ENCODE assay signal across 8 cellular contexts in the genomic region with DNA sequence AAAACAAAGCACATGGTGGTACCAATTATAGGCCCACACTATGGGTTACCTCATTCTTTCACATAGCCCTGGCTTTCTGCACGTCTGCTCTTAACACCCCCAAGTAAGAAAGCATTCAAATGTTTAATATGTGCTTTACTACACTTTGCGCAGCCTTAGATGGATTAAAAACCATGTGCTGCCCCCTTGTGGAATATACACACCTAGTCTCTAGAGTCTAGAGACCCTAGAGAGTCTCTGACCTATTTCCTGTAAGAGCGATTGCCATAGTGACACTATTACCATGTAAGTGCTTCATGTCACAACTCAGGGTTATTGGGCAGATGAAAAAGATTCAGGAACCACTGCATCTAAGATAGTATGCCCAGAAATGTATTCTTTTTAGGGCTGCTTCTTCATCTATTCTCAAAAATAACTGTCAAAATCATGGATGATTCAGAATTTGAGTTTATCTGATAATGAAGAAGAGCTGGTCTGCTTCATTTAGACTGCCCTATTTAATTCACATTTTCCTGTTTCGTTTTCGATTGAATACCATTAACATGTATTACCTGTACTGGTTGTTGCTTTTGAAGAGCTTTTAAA.
DNase-seq lines count a peak whose midpoint lies in the region; ATAC-seq and TF ChIP-seq lines count a peak whose summit lies in the region.

No MANE protein-coding gene starts in this region.

- H3K56ac ChIP-seq in H9 (ENCODE audit: insufficient read length, low read depth, low read length) = no peak overlapping the region

- H4K8ac ChIP-seq in H9 (replicated peaks; ENCODE audit: insufficient read length, low read depth, low read length) = no peak overlapping the region

- no peaks in the 10 kb centered on the region for H3K36me3 ChIP-seq in A673 (ENCODE audit: insufficient read depth, low read length, poor library complexity, severe bottlenecking)

- H3K9me3 ChIP-seq in A673 (ENCODE audit: low read depth, low read length, poor library complexity, severe bottlenecking) = no peaks in the 10 kb centered on the region
- no peaks in the 10 kb centered on the region for H3K9me3 ChIP-seq in H9 (ENCODE audit: control insufficient read depth, low read depth, low read length)

- H3K9ac ChIP-seq in H9 (ENCODE audit: extremely low read depth, insufficient read length, low read length) = no peak overlapping the region

- H2BK120ac ChIP-seq in H9 (ENCODE audit: low read depth, low read length, poor library complexity, severe bottlenecking) = no peak overlapping the region

- H3K14ac ChIP-seq in H9 (ENCODE audit: insufficient read depth, low read length) = no peak overlapping the region

- H3K27me3 Mint-ChIP-seq in H9 (ENCODE audit: low read depth) = no peaks in the 10 kb centered on the region
- H3K27me3 Mint-ChIP-seq in natural killer cell treated with Interleukin-12 subunit alpha and Interleukin-12 subunit beta and Interleukin-15 and Interleukin-18, amount 100 ng/mL, for 72 hours = no peaks in the 10 kb centered on the region

- no peaks in the 10 kb centered on the region for H4K20me1 ChIP-seq in H9 (ENCODE audit: control insufficient read depth, insufficient read depth, insufficient read length)

- WGBS in H9 (ENCODE audit: extremely low coverage, insufficient read length, low lambda C conversion rate) = no CpG with 5 or more reads among the region's 5 CpGs

- no peak overlapping the region for H3K18ac ChIP-seq in H9 (ENCODE audit: insufficient read length, low read depth, low read length)

- H2AK5ac ChIP-seq in H9 (ENCODE audit: insufficient read length, low read length) = no peak overlapping the region

- intact Hi-C loops in A673 (cut with micrococcal nuclease; ENCODE audit: unreplicated experiment) = loop anchor here (1.0 kb wide), 1 partner anchor 744 kb away; no protein-coding TSS in a partner anchor

- H2AFZ ChIP-seq in H9 (ENCODE audit: low read length) = no peak overlapping the region

- H2BK12ac ChIP-seq in H9 (ENCODE audit: insufficient read length, low read depth, low read length) = no peak overlapping the region

- no peak overlapping the region for H3K4ac ChIP-seq in H9 (ENCODE audit: low read depth, low read length)

- peak; percentile 77 for DNase-seq in A673 (ENCODE audit: low spot score)
- peak; percentile 13 for DNase-seq in GM03348 (ENCODE audit: low spot score)
- DNase-seq in H9 = no peak
- DNase-seq in Kasumi-1 (lab: John Stamatoyannopoulos, UW) = peak; percentile 69 to 83
- peak; percentile 90 for DNase-seq in OCI-M1 (lab: John Stamatoyannopoulos, UW)
- peak; percentile 42 for DNase-seq in cerebellar cortex (ENCODE audit: low spot score)
- DNase-seq in natural killer cell treated with Interleukin-12 subunit alpha and Interleukin-12 subunit beta and Interleukin-15 and Interleukin-18, amount 100 ng/mL, for 72 hours (ENCODE audit: low spot score) = no peak
- no peak for DNase-seq in islet precursor cell

- H3K23me2 ChIP-seq in H9 (ENCODE audit: insufficient read length, low read depth, low read length, poor library complexity, severe bottlenecking) = no peaks in the 10 kb centered on the region

- no peak overlapping the region for H3K27ac Mint-ChIP-seq in H9
- no peak overlapping the region for H3K27ac Mint-ChIP-seq in natural killer cell treated with Interleukin-12 subunit alpha and Interleukin-12 subunit beta and Interleukin-15 and Interleukin-18, amount 100 ng/mL, for 72 hours

- peaks cover 0 to 6% of the 10 kb centered on the region in 2 experiments; a peak in 3 of 4 replicates for H3K4me1 Mint-ChIP-seq in H9
- H3K4me1 Mint-ChIP-seq in natural killer cell treated with Interleukin-12 subunit alpha and Interleukin-12 subunit beta and Interleukin-15 and Interleukin-18, amount 100 ng/mL, for 72 hours (ENCODE audit: low read depth in 2 of 2) = no peaks in the 10 kb centered on the region

- no TSS peak for BruUV-seq in A673 (replicated peaks; lab: Mats Ljungman, UMichigan)

- ATAC-seq in natural killer cell treated with Interleukin-12 subunit alpha and Interleukin-12 subunit beta and Interleukin-15 and Interleukin-18, amount 100 ng/mL, for 72 hours = peak; percentile 79 to 82

- no peak overlapping the region for H4K91ac ChIP-seq in H9 (ENCODE audit: insufficient read length, low read depth, low read length)

- no peak overlapping the region for H3K23ac ChIP-seq in H9 (ENCODE audit: insufficient read length, low read depth, low read length)

- no peak overlapping the region for H3K4me3 Mint-ChIP-seq in H9
- no peak overlapping the region for H3K4me3 Mint-ChIP-seq in natural killer cell treated with Interleukin-12 subunit alpha and Interleukin-12 subunit beta and Interleukin-15 and Interleukin-18, amount 100 ng/mL, for 72 hours

- no peaks in the 10 kb centered on the region for H3K36me3 Mint-ChIP-seq in H9 (ENCODE audit: insufficient read depth in 1 of 3, low read depth in 3 of 3)
- no peaks in the 10 kb centered on the region for H3K36me3 Mint-ChIP-seq in natural killer cell treated with Interleukin-12 subunit alpha and Interleukin-12 subunit beta and Interleukin-15 and Interleukin-18, amount 100 ng/mL, for 72 hours

- no peak overlapping the region for H4K5ac ChIP-seq in H9 (ENCODE audit: insufficient read length, low read depth, low read length)

- H3K27ac ChIP-seq in A673 (ENCODE audit: low read depth, low read length, poor library complexity, severe bottlenecking) (no peak overlapping the region), H9 (ENCODE audit: insufficient read length, low read depth, low read length) (no peak overlapping the region)

- CTCF ChIA-PET in A673 (lab: Charles Lee) = no interaction called here

- no peaks in the 10 kb centered on the region for H3K4me1 ChIP-seq in A673 (ENCODE audit: insufficient read depth, low read length, poor library complexity, severe bottlenecking)
- H3K4me1 ChIP-seq in H9 (ENCODE audit: insufficient read depth, low read length) = no peaks in the 10 kb centered on the region

- no peaks in the 10 kb centered on the region for H3K79me1 ChIP-seq in H9 (ENCODE audit: insufficient read depth, low read depth, low read length, poor library complexity, severe bottlenecking)

- H2BK15ac ChIP-seq in H9 (ENCODE audit: low read depth, low read length) = no peak overlapping the region

- H3K4me2 ChIP-seq in H9 (ENCODE audit: insufficient read depth, insufficient read length, low read length) = no peak overlapping the region

- H2BK5ac ChIP-seq in H9 (ENCODE audit: insufficient read length, low read length) = no peak overlapping the region

- no peak overlapping the region for H2BK20ac ChIP-seq in H9 (ENCODE audit: low read depth, low read length, poor library complexity, severe bottlenecking)

- H3K27me3 ChIP-seq in A673 (replicated peaks; ENCODE audit: insufficient read depth, low read depth, low read length, poor library complexity) = no peaks in the 10 kb centered on the region
- no peaks in the 10 kb centered on the region for H3K27me3 ChIP-seq in H9 (ENCODE audit: insufficient read depth, low read length)

- H3K79me2 ChIP-seq in H9 (ENCODE audit: insufficient read depth, low read length) = no peaks in the 10 kb centered on the region

- TF ChIP-seq CTCF in A673 (conservative IDR thresholded peaks at IDR 0.05; ENCODE audit: low read depth, low read length) = peak; percentile 79
- peak; percentile 77 for TF ChIP-seq CTCF in H9 (conservative IDR thresholded peaks at IDR 0.05)

- POLR2A ChIA-PET in A673 (lab: Charles Lee; ENCODE audit: low non-redundant PET) = no interaction called here

- no peaks in the 10 kb centered on the region for H3K9me3 Mint-ChIP-seq in H9
- peaks cover 2% of the 10 kb centered on the region for H3K9me3 Mint-ChIP-seq in natural killer cell treated with Interleukin-12 subunit alpha and Interleukin-12 subunit beta and Interleukin-15 and Interleukin-18, amount 100 ng/mL, for 72 hours

- no peak overlapping the region for H3K4me3 ChIP-seq in A673 (ENCODE audit: low read depth, low read length, poor library complexity, severe bottlenecking)

- H3T11ph ChIP-seq in H9 (ENCODE audit: low read length) = no peak overlapping the region

Comparison
In these comparisons a context has a peak if more than half of its experiments do, and no peak if none do; other contexts are left out.
1. DNase-seq: peak in A673 (single experiment), GM03348 (single experiment), Kasumi-1 (2 of 2), OCI-M1 (single experiment) and cerebellar cortex (single experiment); none in H9 (single experiment), natural killer cell treated with Interleukin-12 subunit alpha and Interleukin-12 subunit beta and Interleukin-15 and Interleukin-18, amount 100 ng/mL, for 72 hours (single experiment) and islet precursor cell (single experiment).